In the genomic region with DNA sequence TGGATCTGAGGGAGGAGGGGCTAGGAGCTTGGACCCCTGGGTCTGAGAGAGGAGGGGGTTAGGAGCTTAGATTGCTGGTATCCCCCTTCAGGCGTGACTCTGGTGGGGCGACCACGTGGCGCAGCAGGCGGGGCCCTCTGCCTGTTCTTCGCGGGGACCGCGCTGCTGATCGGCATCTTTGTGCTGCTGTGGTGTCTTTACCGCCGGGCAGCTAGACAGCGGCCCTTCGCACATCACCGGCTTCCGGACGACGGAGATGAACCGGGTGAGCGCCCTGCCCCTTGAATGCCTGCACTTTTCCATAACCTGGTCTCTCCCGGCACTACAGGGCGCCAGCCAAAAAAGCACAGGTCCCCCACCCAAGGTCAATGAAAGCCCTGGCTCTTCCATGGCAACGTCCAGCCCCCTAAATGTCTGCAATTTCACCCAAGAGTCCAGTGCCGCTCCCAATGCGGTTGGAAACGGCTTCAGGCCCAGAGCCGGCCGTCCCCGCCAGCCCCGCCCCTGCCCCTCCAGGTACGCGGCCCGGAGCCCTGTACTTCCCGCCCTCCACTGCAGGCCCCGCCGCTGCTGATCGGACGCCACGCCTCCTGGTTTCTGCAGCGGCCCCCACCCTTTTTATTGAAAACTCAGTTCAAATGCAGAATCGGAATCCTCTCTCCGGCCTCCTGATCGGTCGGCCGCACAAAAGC, we compare ENCODE assay signal across 8 cellular contexts. TPM values are rescaled to one million over a fixed set of nuclear protein-coding genes. Genes with fewer than 3 reads are reported as not detected.
DNase-seq lines count a peak whose midpoint lies in the region; ATAC-seq and TF ChIP-seq lines count a peak whose summit lies in the region.

No MANE protein-coding gene starts in this region.

- TF ChIP-seq CTCF in smooth muscle cell (IDR thresholded peaks at IDR 0.05; ENCODE audit: borderline replicate concordance, insufficient read depth, poor library complexity, severe bottlenecking), result no peak

- ATAC-seq in HG03457 (IDR thresholded peaks at IDR 0.05; ENCODE audit: unreplicated experiment), result no peak

- no peak overlapping the region for H3K27ac ChIP-seq in smooth muscle cell (ENCODE audit: low read depth)

- H3K4me1 ChIP-seq in smooth muscle cell (ENCODE audit: low read depth), result peaks cover 12% of the 10 kb centered on the region

- peak overlapping the region; percentile 34 for H3K4me3 ChIP-seq in smooth muscle cell

- H3K27me3 ChIP-seq in smooth muscle cell (ENCODE audit: low read depth), result peaks cover 100% of the 10 kb centered on the region

- intact Hi-C loops in activated CD4-positive, alpha-beta T cell treated with anti-CD3 and anti-CD28 coated beads, Interleukin-2, amount 10 ng/mL, durations not matched to agents 24 days and 14 days (cut with micrococcal nuclease), result no loop called here

- no peaks in the 10 kb centered on the region for H3K9me3 ChIP-seq in smooth muscle cell (replicated peaks; ENCODE audit: low read depth)

- peak; percentile 79 for DNase-seq in activated CD4-positive, alpha-beta T cell treated with anti-CD3 and anti-CD28 coated beads, Interleukin-2, amount 10 ng/mL, durations not matched to agents 24 days and 14 days
- DNase-seq in activated CD4-positive, alpha-beta T cell treated with anti-CD3 and anti-CD28 coated beads, Interleukin-2, amount 50 U/mL, for 4 hours, result no peak
- DNase-seq in NCI-H748 treated with DMSO at 0.1 percent for 48 hours (lab: John Stamatoyannopoulos, UW) (peak; percentile 48), epidermal melanocyte (ENCODE audit: insufficient read length, low spot score) (peak; percentile 22), smooth muscle cell (lab: John Stamatoyannopoulos, UW; ENCODE audit: unreplicated experiment) (no peak), HuH-7 (ENCODE audit: low spot score) (no peak), C1 segment of cervical spinal cord (lab: John Stamatoyannopoulos, UW) (no peak)

- peaks cover 53% of the 10 kb centered on the region for H3K4me1 Mint-ChIP-seq in activated CD4-positive, alpha-beta T cell treated with anti-CD3 and anti-CD28 coated beads, Interleukin-2, amount 10 ng/mL, durations not matched to agents 24 days and 14 days

- no peaks in the 10 kb centered on the region for H3K36me3 ChIP-seq in smooth muscle cell (ENCODE audit: low read depth)

- no peaks in the 10 kb centered on the region for H3K79me2 ChIP-seq in smooth muscle cell (ENCODE audit: low read depth)

- 2% methylated on average over 43 of the region's 45 CpGs for WGBS in smooth muscle cell (ENCODE audit: low lambda C conversion rate)

- peaks cover 84% of the 10 kb centered on the region for H3K27me3 Mint-ChIP-seq in activated CD4-positive, alpha-beta T cell treated with anti-CD3 and anti-CD28 coated beads, Interleukin-2, amount 10 ng/mL, durations not matched to agents 24 days and 14 days

- peak overlapping the region; percentile 58 for H3K4me3 Mint-ChIP-seq in activated CD4-positive, alpha-beta T cell treated with anti-CD3 and anti-CD28 coated beads, Interleukin-2, amount 10 ng/mL, durations not matched to agents 24 days and 14 days

- H3K9ac ChIP-seq in smooth muscle cell (ENCODE audit: low read depth), result no peak overlapping the region

- H4K20me1 ChIP-seq in smooth muscle cell (ENCODE audit: low read depth), result no peaks in the 10 kb centered on the region

- H3F3A ChIP-seq in smooth muscle cell (ENCODE audit: low read depth), result no peaks in the 10 kb centered on the region

- peak overlapping the region; percentile 84 for H3K4me2 ChIP-seq in smooth muscle cell

- no peaks in the 10 kb centered on the region for H3K36me3 Mint-ChIP-seq in activated CD4-positive, alpha-beta T cell treated with anti-CD3 and anti-CD28 coated beads, Interleukin-2, amount 10 ng/mL, durations not matched to agents 24 days and 14 days (ENCODE audit: low read depth)

- no peak overlapping the region for H3K27ac Mint-ChIP-seq in activated CD4-positive, alpha-beta T cell treated with anti-CD3 and anti-CD28 coated beads, Interleukin-2, amount 10 ng/mL, durations not matched to agents 24 days and 14 days

- H2AFZ ChIP-seq in smooth muscle cell (ENCODE audit: low read depth), result peak overlapping the region; percentile 49

- no peaks in the 10 kb centered on the region for H3K9me3 Mint-ChIP-seq in activated CD4-positive, alpha-beta T cell treated with anti-CD3 and anti-CD28 coated beads, Interleukin-2, amount 10 ng/mL, durations not matched to agents 24 days and 14 days

RNA-seq across cellular contexts. Expression of a gene that starts 2.8 kb away (rescaled TPM):
- not detected in 2 replicates for total RNA-seq in activated CD4-positive, alpha-beta T cell treated with anti-CD3 and anti-CD28 coated beads, Interleukin-2, amount 10 ng/mL, durations not matched to agents 24 days and 14 days
- not detected in 2 replicates for total RNA-seq in smooth muscle cell
- not detected in 2 replicates for polyA plus RNA-seq in smooth muscle cell

RNA-seq across cellular contexts. Expression of a gene that starts 4.8 kb away (rescaled TPM):
- total RNA-seq in activated CD4-positive, alpha-beta T cell treated with anti-CD3 and anti-CD28 coated beads, Interleukin-2, amount 10 ng/mL, durations not matched to agents 24 days and 14 days, result not detected in 2 replicates
- total RNA-seq in smooth muscle cell, result not detected in 2 replicates
- not detected in 2 replicates for polyA plus RNA-seq in smooth muscle cell

RNA-seq across cellular contexts. Expression of a gene that starts 13.3 kb away (rescaled TPM):
- 0.12 and 0.54 TPM in 2 replicates for total RNA-seq in activated CD4-positive, alpha-beta T cell treated with anti-CD3 and anti-CD28 coated beads, Interleukin-2, amount 10 ng/mL, durations not matched to agents 24 days and 14 days
- total RNA-seq in smooth muscle cell, result 0.04 and 0.54 TPM in 2 replicates
- 0.39 TPM in 1 of 2 replicates, not detected in the other for polyA plus RNA-seq in smooth muscle cell

RNA-seq across cellular contexts. Expression of a gene that starts 23.6 kb away (rescaled TPM):
- 134 and 135 TPM in 2 replicates for total RNA-seq in activated CD4-positive, alpha-beta T cell treated with anti-CD3 and anti-CD28 coated beads, Interleukin-2, amount 10 ng/mL, durations not matched to agents 24 days and 14 days
- total RNA-seq in smooth muscle cell, result 54.7 and 77.1 TPM in 2 replicates
- polyA plus RNA-seq in smooth muscle cell, result 84.9 and 89.8 TPM in 2 replicates

RNA-seq across cellular contexts. Expression of a gene that starts 25.0 kb away (rescaled TPM):
- total RNA-seq in activated CD4-positive, alpha-beta T cell treated with anti-CD3 and anti-CD28 coated beads, Interleukin-2, amount 10 ng/mL, durations not matched to agents 24 days and 14 days, result 27.2 and 28.4 TPM in 2 replicates
- 10.5 and 18.6 TPM in 2 replicates for total RNA-seq in smooth muscle cell
- polyA plus RNA-seq in smooth muscle cell, result 24.6 and 24.7 TPM in 2 replicates

Comparison
In these comparisons a context has a peak if more than half of its experiments do, and no peak if none do; other contexts are left out.
1. DNase-seq: peak in activated CD4-positive, alpha-beta T cell treated with anti-CD3 and anti-CD28 coated beads, Interleukin-2, amount 10 ng/mL, durations not matched to agents 24 days and 14 days (single experiment), NCI-H748 treated with DMSO at 0.1 percent for 48 hours (single experiment) and epidermal melanocyte (single experiment); none in activated CD4-positive, alpha-beta T cell treated with anti-CD3 and anti-CD28 coated beads, Interleukin-2, amount 50 U/mL, for 4 hours (0 of 2), smooth muscle cell (single experiment), HuH-7 (single experiment) and C1 segment of cervical spinal cord (0 of 14).